In genomic region chr11:44823920-44824704, GRCh38 we compare ENCODE assay signal across 19 cellular contexts.
A peak's percentile ranks its signal among the peaks of the same experiment; 100 is the strongest.
DNase-seq lines count a peak whose midpoint lies in the region; ATAC-seq and TF ChIP-seq lines count a peak whose summit lies in the region.
"Had no signal": no experiment of that assay in that cellular context is flagged by ENCODE, and none has a peak within 500 bp of the region (broad histone marks: within the 10 kb centered on the region; RNA-seq: fewer than 3 reads in every experiment).

No MANE protein-coding gene starts in this region.

- no peaks in the 10 kb centered on the region for H3K9me3 Mint-ChIP-seq in activated naive CD4-positive, alpha-beta T cell treated with anti-CD3 and anti-CD28 coated beads, Interleukin-2, amount 50 U/mL, for 72 hours
- H3K9me3 Mint-ChIP-seq: activated naive CD4-positive, alpha-beta T cell treated with anti-CD3 and anti-CD28 coated beads for 36 hours; naive thymus-derived CD4-positive, alpha-beta T cell had no signal

- TF ChIP-seq POLR2A in thyroid gland (IDR thresholded peaks at IDR 0.05) = no peak

- peak; percentile 72 to 85 for ATAC-seq in right cardiac atrium
- ATAC-seq in activated naive CD4-positive, alpha-beta T cell treated with anti-CD3 and anti-CD28 coated beads, Interleukin-2, amount 50 U/mL, for 72 hours = no peak
- ATAC-seq: naive thymus-derived CD4-positive, alpha-beta T cell had no signal

- H3K36me3 Mint-ChIP-seq in activated naive CD4-positive, alpha-beta T cell treated with anti-CD3 and anti-CD28 coated beads, Interleukin-2, amount 50 U/mL, for 72 hours = no peaks in the 10 kb centered on the region

- H3K9ac ChIP-seq in subcutaneous abdominal adipose tissue (ENCODE audit: low read length in 5 of 5) = no peak overlapping the region

- H3K27me3 ChIP-seq in right cardiac atrium (ENCODE audit: control insufficient read depth, insufficient read depth) (no peaks in the 10 kb centered on the region), subcutaneous abdominal adipose tissue (ENCODE audit: control insufficient read depth in 5 of 5, insufficient read depth in 4 of 5, low read length in 5 of 5) (no peaks in the 10 kb centered on the region), thyroid gland (no peaks in the 10 kb centered on the region), dorsolateral prefrontal cortex (no peaks in the 10 kb centered on the region)

- peak; percentile 90 for DNase-seq in ecto neural progenitor cell (ENCODE audit: low spot score)
- DNase-seq in right cardiac atrium = peak in 2 of 3 donors; percentile 48 to 68
- DNase-seq in effector CD8-positive, alpha-beta T cell (lab: John Stamatoyannopoulos, UW) = no peak
- DNase-seq in thyroid gland = no peak
- no peak for DNase-seq in activated naive CD4-positive, alpha-beta T cell treated with anti-CD3 and anti-CD28 coated beads, Interleukin-2, amount 50 U/mL, for 72 hours (ENCODE audit: low spot score in 2 of 2)
- DNase-seq in dorsolateral prefrontal cortex = no peak
- DNase-seq: activated CD8-positive, alpha-beta memory T cell treated with anti-CD3 and anti-CD28 coated beads, Interleukin-2, amount 50 U/mL, for 4 hours; activated naive CD4-positive, alpha-beta T cell treated with anti-CD3 and anti-CD28 coated beads for 36 hours; effector memory CD4-positive, alpha-beta T cell; foreskin fibroblast; kidney glomerular epithelial cell; naive thymus-derived CD4-positive, alpha-beta T cell; NCI-H1436 treated with DMSO at 0.1 percent for 48 hours; NCI-H2227 treated with DMSO at 0.1 percent for 48 hours; stimulated activated CD4-positive, alpha-beta T cell treated with anti-CD3 and anti-CD28 coated beads, Interleukin-2, amount 100 ng/mL, for 48 hours had no signal

- WGBS in right cardiac atrium = 66% methylated on average over 13 of the region's 13 CpGs
- WGBS in mesodermal cell (ENCODE audit: insufficient coverage in 2 of 2), 2 experiments = 26 to 27% methylated on average over 9 to 10 of the region's 13 CpGs
- WGBS in thyroid gland, 2 donors = 84 to 87% methylated on average over 13 of the region's 13 CpGs

- no peaks in the 10 kb centered on the region for H3K9me3 ChIP-seq in right cardiac atrium (ENCODE audit: control insufficient read depth, low read length)
- no peaks in the 10 kb centered on the region for H3K9me3 ChIP-seq in mesodermal cell (ENCODE audit: control insufficient read depth, low read length)
- peaks cover 0 to 4% (median 0%) of the 10 kb centered on the region in 5 donors for H3K9me3 ChIP-seq in subcutaneous abdominal adipose tissue (ENCODE audit: control insufficient read depth in 5 of 5, low read length in 5 of 5)
- H3K9me3 ChIP-seq in thyroid gland = no peaks in the 10 kb centered on the region
- H3K9me3 ChIP-seq: thoracic aorta had no signal

- no peak overlapping the region for H3K4me3 ChIP-seq in right cardiac atrium (ENCODE audit: low read length)
- H3K4me3 ChIP-seq in mesodermal cell (ENCODE audit: extremely low read depth, insufficient read depth, low read length, poor library complexity, severe bottlenecking) = no peak overlapping the region
- no peak overlapping the region for H3K4me3 ChIP-seq in subcutaneous abdominal adipose tissue (ENCODE audit: low read depth in 1 of 5, low read length in 5 of 5)
- no peak overlapping the region for H3K4me3 ChIP-seq in thyroid gland (replicated peaks in 1 of 3)
- no peak overlapping the region for H3K4me3 ChIP-seq in dorsolateral prefrontal cortex
- H3K4me3 ChIP-seq: thoracic aorta had no signal

- intact Hi-C loops in right cardiac atrium (cut with DNase I) = no loop called here
- intact Hi-C loops in thyroid gland (cut with DNase I) = no loop called here
- intact Hi-C loops in dorsolateral prefrontal cortex (cut with DNase I) = loop anchor here in 1 of 2 donors (10.0 kb wide), 1 partner anchor 81 kb away; no protein-coding TSS in a partner anchor

- H3K4me1 ChIP-seq in right cardiac atrium (ENCODE audit: control insufficient read depth, insufficient read depth, low read length) = peaks cover 11% of the 10 kb centered on the region
- H3K4me1 ChIP-seq in mesodermal cell (ENCODE audit: control insufficient read depth, insufficient read depth, low read length, poor library complexity, severe bottlenecking) = peaks cover 22% of the 10 kb centered on the region
- H3K4me1 ChIP-seq in subcutaneous abdominal adipose tissue (ENCODE audit: control insufficient read depth in 5 of 5, insufficient read depth in 5 of 5, low read length in 5 of 5) = peaks cover 0 to 27% (median 0%) of the 10 kb centered on the region in 5 donors
- H3K4me1 ChIP-seq in thyroid gland = peaks cover 0 to 10% of the 10 kb centered on the region in 2 donors

- TF ChIP-seq CTCF in thyroid gland (IDR thresholded peaks at IDR 0.05) = no peak
- TF ChIP-seq CTCF in dorsolateral prefrontal cortex (IDR thresholded peaks at IDR 0.05 in 54 of 56, conservative IDR thresholded peaks at IDR 0.05 in 2 of 56; ENCODE audit: low read depth in 1 of 56, partially characterized antibody in 56 of 56) = no peak

- H3K27ac ChIP-seq in right cardiac atrium (ENCODE audit: low read length) = peak overlapping the region; percentile 28
- H3K27ac ChIP-seq in mesodermal cell (ENCODE audit: low read depth, low read length, severe bottlenecking) = peak overlapping the region; percentile 89
- H3K27ac ChIP-seq in subcutaneous abdominal adipose tissue (ENCODE audit: low read depth, low read length) = peak overlapping the region; percentile 38
- no peak overlapping the region for H3K27ac ChIP-seq in thyroid gland
- H3K27ac ChIP-seq in dorsolateral prefrontal cortex = no peak overlapping the region
- H3K27ac ChIP-seq: RWPE1, thoracic aorta had no signal

- no peak overlapping the region for H3K27ac Mint-ChIP-seq in activated naive CD4-positive, alpha-beta T cell treated with anti-CD3 and anti-CD28 coated beads, Interleukin-2, amount 50 U/mL, for 72 hours
- H3K27ac Mint-ChIP-seq: activated naive CD4-positive, alpha-beta T cell treated with anti-CD3 and anti-CD28 coated beads for 36 hours had no signal

- H3K36me3 ChIP-seq in mesodermal cell (ENCODE audit: control insufficient read depth, insufficient read depth, low read length) (peaks cover 4% of the 10 kb centered on the region), subcutaneous abdominal adipose tissue (ENCODE audit: control insufficient read depth in 5 of 5, insufficient read depth in 5 of 5, low read length in 5 of 5) (no peaks in the 10 kb centered on the region), thyroid gland (no peaks in the 10 kb centered on the region)
- H3K36me3 ChIP-seq: thoracic aorta had no signal

Comparison
In these comparisons a context has a peak if more than half of its experiments do, and no peak if none do; other contexts are left out.
1. DNase-seq: peak in ecto neural progenitor cell (single experiment) and right cardiac atrium (2 of 3); none in effector CD8-positive, alpha-beta T cell (single experiment), thyroid gland (0 of 2), activated naive CD4-positive, alpha-beta T cell treated with anti-CD3 and anti-CD28 coated beads, Interleukin-2, amount 50 U/mL, for 72 hours (0 of 2) and dorsolateral prefrontal cortex (0 of 10).
2. ATAC-seq: peak in right cardiac atrium (2 of 2); none in activated naive CD4-positive, alpha-beta T cell treated with anti-CD3 and anti-CD28 coated beads, Interleukin-2, amount 50 U/mL, for 72 hours (0 of 2).
3. H3K27ac ChIP-seq: peak in right cardiac atrium (single experiment), mesodermal cell (single experiment) and subcutaneous abdominal adipose tissue (single experiment); none in thyroid gland (0 of 3) and dorsolateral prefrontal cortex (0 of 59).